ENCODE assay signal across 13 cellular contexts in the genomic region with DNA sequence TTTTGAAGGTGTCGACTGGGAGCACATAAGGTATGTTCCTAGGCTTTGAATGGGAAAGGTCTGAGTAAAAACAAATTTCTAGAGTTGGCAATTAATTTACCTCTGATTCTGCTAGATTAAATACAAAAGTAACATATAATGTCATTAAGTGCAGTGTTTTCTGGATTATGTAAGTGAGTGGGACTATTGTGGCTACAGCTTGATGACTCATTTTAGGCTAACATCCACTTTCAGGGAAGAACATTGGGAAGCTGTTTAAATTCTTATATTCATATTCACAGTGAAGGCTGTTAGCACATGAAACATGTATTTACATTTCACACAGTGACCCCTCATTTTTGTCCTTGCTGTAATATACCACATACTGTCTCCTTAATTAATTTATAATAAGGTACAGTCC. TPM values are rescaled to one million over a fixed set of nuclear protein-coding genes. Genes with fewer than 3 reads are reported as not detected.
DNase-seq lines count a peak whose midpoint lies in the region; ATAC-seq and TF ChIP-seq lines count a peak whose summit lies in the region.
"Had no signal": no experiment of that assay in that cellular context is flagged by ENCODE, and none has a peak within 500 bp of the region (broad histone marks: within the 10 kb centered on the region; RNA-seq: fewer than 3 reads in every experiment).

No MANE protein-coding gene starts in this region.

- no peaks in the 10 kb centered on the region for H3K4me1 Mint-ChIP-seq in activated T-helper 1 cell treated with anti-CD3 and anti-CD28 coated beads, Interleukin-12 subunit alpha, Interleukin-12 subunit beta, Interleukin-2, Interleukin-4 antibody, amounts not matched to agents 30 ng/mL and 10 ng/mL and 1 ng/mL, durations not matched to agents 14 hours and 24 hours and 36 hours (ENCODE audit: low read depth)
- H3K4me1 Mint-ChIP-seq: activated CD4-positive, alpha-beta T cell treated with anti-CD3 and anti-CD28 coated beads for 36 hours had no signal

- H3K4me3 Mint-ChIP-seq in activated T-helper 1 cell treated with anti-CD3 and anti-CD28 coated beads, Interleukin-12 subunit alpha, Interleukin-12 subunit beta, Interleukin-2, Interleukin-4 antibody, amounts not matched to agents 30 ng/mL and 10 ng/mL and 1 ng/mL, durations not matched to agents 14 hours and 24 hours and 36 hours, result no peak overlapping the region
- H3K4me3 Mint-ChIP-seq: activated CD4-positive, alpha-beta T cell treated with anti-CD3 and anti-CD28 coated beads for 36 hours; activated T-cell treated with anti-CD3 and anti-CD28 coated beads, Interleukin-2, amount 50 U/mL, for 72 hours; stimulated activated naive CD8-positive, alpha-beta T cell treated with anti-CD3 and anti-CD28 coated beads, Interleukin-15, Interleukin-2, amounts not matched to agents 100 ng/mL and 50 ng/mL, for 24 hours had no signal

- no peak for ATAC-seq in HG03108 (IDR thresholded peaks at IDR 0.05; ENCODE audit: unreplicated experiment)
- ATAC-seq: activated CD4-positive, alpha-beta T cell treated with anti-CD3 and anti-CD28 coated beads for 36 hours; activated T-cell treated with anti-CD3 and anti-CD28 coated beads, Interleukin-2, amount 50 U/mL, for 72 hours had no signal

- H3K79me2 ChIP-seq in GM23248 (ENCODE audit: insufficient read depth), result no peaks in the 10 kb centered on the region

- no peaks in the 10 kb centered on the region for H3K27me3 ChIP-seq in GM23248 (replicated peaks; ENCODE audit: insufficient read depth)
- H3K27me3 ChIP-seq in sigmoid colon, result no peaks in the 10 kb centered on the region
- H3K27me3 ChIP-seq: brain microvascular endothelial cell had no signal

- H3K9ac ChIP-seq in GM23248, result no peak overlapping the region

- peak; percentile 85 for DNase-seq in GM23248
- peak; percentile 44 for DNase-seq in SW480 (ENCODE audit: low spot score)
- peak; percentile 32 for DNase-seq in fibroblast of gingiva (ENCODE audit: low read depth)
- DNase-seq in sigmoid colon, result no peak
- DNase-seq in activated T-helper 1 cell treated with anti-CD3 and anti-CD28 coated beads, Interleukin-12 subunit alpha, Interleukin-12 subunit beta, Interleukin-2, Interleukin-4 antibody, amounts not matched to agents 30 ng/mL and 10 ng/mL and 1 ng/mL, durations not matched to agents 14 hours and 24 hours and 36 hours (ENCODE audit: low spot score), result no peak
- DNase-seq in NCI-H1048 (lab: John Stamatoyannopoulos, UW), result no peak
- no peak for DNase-seq in KG1 (lab: John Stamatoyannopoulos, UW)
- DNase-seq: activated CD4-positive, alpha-beta T cell treated with anti-CD3 and anti-CD28 coated beads for 36 hours; activated T-cell treated with anti-CD3 and anti-CD28 coated beads, Interleukin-2, amount 50 U/mL, for 72 hours; brain microvascular endothelial cell; MM.1S had no signal

- H3K27ac Mint-ChIP-seq in activated T-helper 1 cell treated with anti-CD3 and anti-CD28 coated beads, Interleukin-12 subunit alpha, Interleukin-12 subunit beta, Interleukin-2, Interleukin-4 antibody, amounts not matched to agents 30 ng/mL and 10 ng/mL and 1 ng/mL, durations not matched to agents 14 hours and 24 hours and 36 hours, result no peak overlapping the region
- H3K27ac Mint-ChIP-seq: activated CD4-positive, alpha-beta T cell treated with anti-CD3 and anti-CD28 coated beads for 36 hours; activated T-cell treated with anti-CD3 and anti-CD28 coated beads, Interleukin-2, amount 50 U/mL, for 72 hours; stimulated activated naive CD8-positive, alpha-beta T cell treated with anti-CD3 and anti-CD28 coated beads, Interleukin-15, Interleukin-2, amounts not matched to agents 100 ng/mL and 50 ng/mL, for 24 hours had no signal

- H3K9me3 ChIP-seq in GM23248 (ENCODE audit: low read depth), result no peaks in the 10 kb centered on the region
- no peaks in the 10 kb centered on the region for H3K9me3 ChIP-seq in sigmoid colon

- TF ChIP-seq CTCF in sigmoid colon (IDR thresholded peaks at IDR 0.05), result no peak

- H3K36me3 Mint-ChIP-seq in activated T-helper 1 cell treated with anti-CD3 and anti-CD28 coated beads, Interleukin-12 subunit alpha, Interleukin-12 subunit beta, Interleukin-2, Interleukin-4 antibody, amounts not matched to agents 30 ng/mL and 10 ng/mL and 1 ng/mL, durations not matched to agents 14 hours and 24 hours and 36 hours (ENCODE audit: low read depth), result peaks cover 28% of the 10 kb centered on the region

- H3K4me3 ChIP-seq in GM23248 (no peak overlapping the region), sigmoid colon (no peak overlapping the region)

- intact Hi-C loops in sigmoid colon (cut with DNase I), result loop anchor here (10.0 kb wide), 1 partner anchor 465 kb away; no protein-coding TSS in a partner anchor
- intact Hi-C loops in activated T-helper 1 cell treated with anti-CD3 and anti-CD28 coated beads, Interleukin-12 subunit alpha, Interleukin-12 subunit beta, Interleukin-2, Interleukin-4 antibody, amounts not matched to agents 30 ng/mL and 10 ng/mL and 1 ng/mL, durations not matched to agents 14 hours and 24 hours and 36 hours (cut with micrococcal nuclease), result no loop called here

- H3K9me3 Mint-ChIP-seq in activated T-helper 1 cell treated with anti-CD3 and anti-CD28 coated beads, Interleukin-12 subunit alpha, Interleukin-12 subunit beta, Interleukin-2, Interleukin-4 antibody, amounts not matched to agents 30 ng/mL and 10 ng/mL and 1 ng/mL, durations not matched to agents 14 hours and 24 hours and 36 hours, result no peaks in the 10 kb centered on the region
- H3K9me3 Mint-ChIP-seq: activated T-cell treated with anti-CD3 and anti-CD28 coated beads, Interleukin-2, amount 50 U/mL, for 72 hours; stimulated activated naive CD8-positive, alpha-beta T cell treated with anti-CD3 and anti-CD28 coated beads, Interleukin-15, Interleukin-2, amounts not matched to agents 100 ng/mL and 50 ng/mL, for 24 hours had no signal

- no peaks in the 10 kb centered on the region for H3K9me2 ChIP-seq in GM23248 (ENCODE audit: insufficient read depth)

- H2AFZ ChIP-seq in GM23248, result no peak overlapping the region

- H3K27ac ChIP-seq in GM23248 (peak overlapping the region; percentile 54), sigmoid colon (peak overlapping the region in 3 of 4 donors; percentile 33 to 52 (median 50))
- H3K27ac ChIP-seq: brain microvascular endothelial cell had no signal

- H3K4me2 ChIP-seq in GM23248 (ENCODE audit: unreplicated experiment), result peak overlapping the region; percentile 43

- peaks cover 36% of the 10 kb centered on the region; the same call in 1 of the 2 replicates for H3F3A ChIP-seq in GM23248 (ENCODE audit: insufficient read depth)

- H3K4me1 ChIP-seq in GM23248 (ENCODE audit: insufficient read depth) (peaks cover 18% of the 10 kb centered on the region), sigmoid colon (peaks cover 0 to 13% (median 5%) of the 10 kb centered on the region in 4 donors)

- H3K27me3 Mint-ChIP-seq in activated T-helper 1 cell treated with anti-CD3 and anti-CD28 coated beads, Interleukin-12 subunit alpha, Interleukin-12 subunit beta, Interleukin-2, Interleukin-4 antibody, amounts not matched to agents 30 ng/mL and 10 ng/mL and 1 ng/mL, durations not matched to agents 14 hours and 24 hours and 36 hours (ENCODE audit: insufficient read depth), result no peaks in the 10 kb centered on the region
- H3K27me3 Mint-ChIP-seq: activated CD4-positive, alpha-beta T cell treated with anti-CD3 and anti-CD28 coated beads for 36 hours; stimulated activated naive CD8-positive, alpha-beta T cell treated with anti-CD3 and anti-CD28 coated beads, Interleukin-15, Interleukin-2, amounts not matched to agents 100 ng/mL and 50 ng/mL, for 24 hours had no signal

- no peaks in the 10 kb centered on the region for H4K20me1 ChIP-seq in GM23248 (ENCODE audit: insufficient read depth)

- H3K36me3 ChIP-seq in GM23248 (ENCODE audit: low read depth), result peaks cover 34% of the 10 kb centered on the region; the same call in 1 of the 2 replicates
- peaks cover 0 to 93% (median 29%) of the 10 kb centered on the region in 4 donors for H3K36me3 ChIP-seq in sigmoid colon

- no peak for TF ChIP-seq EP300 in sigmoid colon (IDR thresholded peaks at IDR 0.05)

- no peak for TF ChIP-seq POLR2A in sigmoid colon (IDR thresholded peaks at IDR 0.05)

- WGBS in GM23248 (ENCODE audit: low coverage in 1 of 2, low lambda C conversion rate in 2 of 2, missing lambda C conversion rate in 2 of 2), 2 experiments, result 78 to 83% methylated on average over 1 of the region's 1 CpG
- 94 to 96% methylated on average over 1 of the region's 1 CpG for WGBS in sigmoid colon, 2 donors

- in situ Hi-C loops in GM23248 (cut with MboI), result loop anchor here (10.0 kb wide), 1 partner anchor 185 kb away; no protein-coding TSS in a partner anchor

RNA-seq across cellular contexts. Expression of a gene that starts 13.2 kb away (rescaled TPM):
- 27.3 and 28.7 TPM in 2 replicates for total RNA-seq in GM23248 (2014; rRNA removed; shearing (Covaris generic))
- 14.8 and 14.9 TPM in 2 replicates for polyA plus RNA-seq in GM23248 (2016; fragmentation: Nextera tagmentation; extraction: Ambion mirVana)
- 1 to 10 TPM; 3.2 to 6.2 (median 3.9) TPM for total RNA-seq in sigmoid colon
- 1 to 10 TPM; 2.4 to 4.8 (median 4.4) TPM for polyA plus RNA-seq in sigmoid colon
- total RNA-seq in activated T-helper 1 cell treated with anti-CD3 and anti-CD28 coated beads, Interleukin-12 subunit alpha, Interleukin-12 subunit beta, Interleukin-2, Interleukin-4 antibody, amounts not matched to agents 30 ng/mL and 10 ng/mL and 1 ng/mL, durations not matched to agents 14 hours and 24 hours and 36 hours, result 57.2 and 58.0 TPM in 2 replicates

Comparison
In these comparisons a context has a peak if more than half of its experiments do, and no peak if none do; other contexts are left out.
1. DNase-seq: peak in GM23248 (single experiment), SW480 (single experiment) and fibroblast of gingiva (single experiment); none in sigmoid colon (single experiment), activated T-helper 1 cell treated with anti-CD3 and anti-CD28 coated beads, Interleukin-12 subunit alpha, Interleukin-12 subunit beta, Interleukin-2, Interleukin-4 antibody, amounts not matched to agents 30 ng/mL and 10 ng/mL and 1 ng/mL, durations not matched to agents 14 hours and 24 hours and 36 hours (single experiment), NCI-H1048 (single experiment) and KG1 (single experiment).